Comparison of ENCODE assay signal across 8 cellular contexts in genomic region chr2:101151859-101152194, GRCh38. TPM values are rescaled to one million over a fixed set of nuclear protein-coding genes. Genes with fewer than 3 reads are reported as not detected.
DNase-seq lines count a peak whose midpoint lies in the region; ATAC-seq and TF ChIP-seq lines count a peak whose summit lies in the region.

No MANE protein-coding gene starts in this region.

- H3K4me1 Mint-ChIP-seq in CD4-positive, CD25-positive, alpha-beta regulatory T cell = peaks cover 12 to 32% (median 21%) of the 10 kb centered on the region in 4 donors
- peaks cover 14 to 36% (median 25%) of the 10 kb centered on the region in 7 donors for H3K4me1 Mint-ChIP-seq in naive thymus-derived CD4-positive, alpha-beta T cell

- H3K27me3 ChIP-seq in CD4-positive, CD25-positive, alpha-beta regulatory T cell (ENCODE audit: control insufficient read depth, insufficient read depth, low read length) = peaks cover 13% of the 10 kb centered on the region
- peaks cover 4% of the 10 kb centered on the region; the same call in 1 of the 2 replicates for H3K27me3 ChIP-seq in MM.1S (replicated peaks; ENCODE audit: insufficient read depth, low read length)
- H3K27me3 ChIP-seq in effector memory CD4-positive, alpha-beta T cell (replicated peaks; ENCODE audit: control insufficient read depth, insufficient read depth, low read length, poor library complexity, severe bottlenecking) = no peaks in the 10 kb centered on the region
- peaks cover 0 to 4% of the 10 kb centered on the region in 2 donors for H3K27me3 ChIP-seq in naive thymus-derived CD4-positive, alpha-beta T cell (ENCODE audit: control insufficient read depth in 2 of 2, insufficient read depth in 2 of 2, low read length in 2 of 2)

- H4K20me1 ChIP-seq in MM.1S (ENCODE audit: insufficient read depth, low read length) = no peaks in the 10 kb centered on the region

- H3K9ac ChIP-seq in MM.1S (ENCODE audit: low read length) = peak overlapping the region; percentile 16; the same call in 1 of the 2 replicates

- peaks cover 24% of the 10 kb centered on the region for H3K4me1 ChIP-seq in CD4-positive, CD25-positive, alpha-beta regulatory T cell (ENCODE audit: control insufficient read depth, insufficient read depth, low read length, poor library complexity, severe bottlenecking)
- H3K4me1 ChIP-seq in MM.1S (ENCODE audit: low read length) = peaks cover 11% of the 10 kb centered on the region
- H3K4me1 ChIP-seq in effector memory CD4-positive, alpha-beta T cell (ENCODE audit: control insufficient read depth, insufficient read depth, low read length, poor library complexity, severe bottlenecking) = peaks cover 14% of the 10 kb centered on the region
- peaks cover 8 to 19% of the 10 kb centered on the region in 2 donors for H3K4me1 ChIP-seq in naive thymus-derived CD4-positive, alpha-beta T cell (ENCODE audit: control insufficient read depth in 2 of 2, insufficient read depth in 2 of 2, low read length in 2 of 2)

- peaks cover 11% of the 10 kb centered on the region for H3F3A ChIP-seq in MM.1S (ENCODE audit: insufficient read depth, low read length)

- H3K9me2 ChIP-seq in MM.1S (replicated peaks; ENCODE audit: insufficient read depth, low read length) = no peaks in the 10 kb centered on the region

- H3K4me2 ChIP-seq in MM.1S (ENCODE audit: low read depth, low read length) = peak overlapping the region; percentile 88

- H2AFZ ChIP-seq in MM.1S (ENCODE audit: low read length) = peak overlapping the region; percentile 73

- peaks cover 57% of the 10 kb centered on the region for H3K27me3 Mint-ChIP-seq in CD4-positive, CD25-positive, alpha-beta regulatory T cell
- H3K27me3 Mint-ChIP-seq in naive thymus-derived CD4-positive, alpha-beta T cell = peaks cover 0 to 72% (median 13%) of the 10 kb centered on the region in 5 donors

- intact Hi-C loops in naive thymus-derived CD4-positive, alpha-beta T cell (cut with micrococcal nuclease) = loop anchor here (1.0 to 5.0 kb wide), 10 partner anchors 22 to 589 kb away; partner anchors contain the start of genes CNOT11 (in 2 of the 2), RPL31 (in 2 of the 2) and PDCL3 (in 1 of the 2)

- no peaks in the 10 kb centered on the region for H3K36me3 Mint-ChIP-seq in CD4-positive, CD25-positive, alpha-beta regulatory T cell
- no peaks in the 10 kb centered on the region for H3K36me3 Mint-ChIP-seq in naive thymus-derived CD4-positive, alpha-beta T cell

- H3K27ac Mint-ChIP-seq in CD4-positive, CD25-positive, alpha-beta regulatory T cell = peak overlapping the region in 2 of 3 donors; percentile 75 to 82
- H3K27ac Mint-ChIP-seq in naive thymus-derived CD4-positive, alpha-beta T cell = peak overlapping the region in 7 of 9 donors; percentile 14 to 79 (median 65)

- POLR2A ChIA-PET in naive thymus-derived CD4-positive, alpha-beta T cell (lab: Charles Lee) = interaction anchor here (0.6 to 1.0 kb wide), 2 partner anchors 150 to 564 kb away, joined by 3 to 4 read pairs; partner anchors contain the start of gene RPL31

- peak overlapping the region; percentile 84 to 93 (median 88) for H3K4me3 Mint-ChIP-seq in CD4-positive, CD25-positive, alpha-beta regulatory T cell
- H3K4me3 Mint-ChIP-seq in naive thymus-derived CD4-positive, alpha-beta T cell = peak overlapping the region; percentile 76 to 90 (median 86)

- no peak overlapping the region for H3K27ac ChIP-seq in CD4-positive, CD25-positive, alpha-beta regulatory T cell (ENCODE audit: insufficient read depth, low read length, poor library complexity, severe bottlenecking)
- no peak overlapping the region for H3K27ac ChIP-seq in MM.1S (ENCODE audit: low read length)
- H3K27ac ChIP-seq in effector memory CD4-positive, alpha-beta T cell (ENCODE audit: insufficient read depth, low read length, poor library complexity, severe bottlenecking) = no peak overlapping the region
- no peak overlapping the region for H3K27ac ChIP-seq in naive thymus-derived CD4-positive, alpha-beta T cell (ENCODE audit: low read depth, low read length)

- no peaks in the 10 kb centered on the region for H3K36me3 ChIP-seq in CD4-positive, CD25-positive, alpha-beta regulatory T cell (ENCODE audit: control insufficient read depth, insufficient read depth, low read length)
- H3K36me3 ChIP-seq in MM.1S (replicated peaks; ENCODE audit: insufficient read depth, low read length) = no peaks in the 10 kb centered on the region
- no peaks in the 10 kb centered on the region for H3K36me3 ChIP-seq in effector memory CD4-positive, alpha-beta T cell (ENCODE audit: control insufficient read depth, insufficient read depth, low read length)
- no peaks in the 10 kb centered on the region for H3K36me3 ChIP-seq in naive thymus-derived CD4-positive, alpha-beta T cell (ENCODE audit: control insufficient read depth in 2 of 3, insufficient read depth in 3 of 3, low read length in 3 of 3)

- TF ChIP-seq CTCF in MM.1S (IDR thresholded peaks at IDR 0.05; ENCODE audit: low read length) = no peak

- no peaks in the 10 kb centered on the region for H3K9me3 ChIP-seq in CD4-positive, CD25-positive, alpha-beta regulatory T cell (ENCODE audit: control insufficient read depth in 2 of 2, low read length in 2 of 2)
- H3K9me3 ChIP-seq in MM.1S (replicated peaks; ENCODE audit: insufficient read depth, low read length) = no peaks in the 10 kb centered on the region
- H3K9me3 ChIP-seq in effector memory CD4-positive, alpha-beta T cell (ENCODE audit: control insufficient read depth, low read length) = no peaks in the 10 kb centered on the region
- no peaks in the 10 kb centered on the region for H3K9me3 ChIP-seq in naive thymus-derived CD4-positive, alpha-beta T cell (ENCODE audit: control insufficient read depth in 2 of 3, low read length in 3 of 3)

- no peaks in the 10 kb centered on the region for H3K9me3 Mint-ChIP-seq in CD4-positive, CD25-positive, alpha-beta regulatory T cell
- H3K9me3 Mint-ChIP-seq in naive thymus-derived CD4-positive, alpha-beta T cell = no peaks in the 10 kb centered on the region

- ATAC-seq in CD4-positive, CD25-positive, alpha-beta regulatory T cell (ENCODE audit: low read depth in 2 of 2) = no peak
- no peak for ATAC-seq in naive thymus-derived CD4-positive, alpha-beta T cell
- no peak for ATAC-seq in HG03108 (IDR thresholded peaks at IDR 0.05; ENCODE audit: unreplicated experiment)
- no peak for ATAC-seq in GM21423 (IDR thresholded peaks at IDR 0.05; ENCODE audit: unreplicated experiment)

- H3K4me3 ChIP-seq in CD4-positive, CD25-positive, alpha-beta regulatory T cell (ENCODE audit: low read depth, low read length) = peak overlapping the region; percentile 67
- peak overlapping the region; percentile 61 for H3K4me3 ChIP-seq in MM.1S (ENCODE audit: low read length)
- H3K4me3 ChIP-seq in effector memory CD4-positive, alpha-beta T cell (ENCODE audit: insufficient read depth, low read depth, low read length, poor library complexity, severe bottlenecking) = peak overlapping the region; percentile 53
- H3K4me3 ChIP-seq in naive thymus-derived CD4-positive, alpha-beta T cell (ENCODE audit: low read length) = peak overlapping the region; percentile 40

- no peaks in the 10 kb centered on the region for H3K79me2 ChIP-seq in MM.1S (ENCODE audit: low read length)

- no peak for DNase-seq in CD4-positive, CD25-positive, alpha-beta regulatory T cell
- DNase-seq in MM.1S (no peak), DMS153 treated with DMSO at 0.1 percent for 48 hours (lab: John Stamatoyannopoulos, UW; ENCODE audit: unreplicated experiment) (no peak), NCI-H2196 treated with DMSO at 0.1 percent for 48 hours (lab: John Stamatoyannopoulos, UW; ENCODE audit: unreplicated experiment) (no peak)
- no peak for DNase-seq in effector memory CD4-positive, alpha-beta T cell
- no peak for DNase-seq in naive thymus-derived CD4-positive, alpha-beta T cell

- CTCF ChIA-PET in naive thymus-derived CD4-positive, alpha-beta T cell (lab: Charles Lee) = interaction anchor here (0.6 to 2.3 kb wide), 3 partner anchors 33 to 139 kb away, joined by 3 to 7 read pairs (median 4); no protein-coding TSS in a partner anchor

RNA-seq across cellular contexts. Expression of gene TBC1D8, which starts 0.6 kb away (rescaled TPM):
- total RNA-seq in CD4-positive, CD25-positive, alpha-beta regulatory T cell = 1.0 TPM
- polyA plus RNA-seq in CD4-positive, CD25-positive, alpha-beta regulatory T cell = 1 to 10 TPM in 1 of 4 donors, under 1 TPM in 3; 0.48 to 1.1 (median 0.73) TPM
- total RNA-seq in naive thymus-derived CD4-positive, alpha-beta T cell = 10 to 100 TPM in 1 of 5 experiments, 1 to 10 TPM in 3, under 1 TPM in 1; 0.87 to 20.1 (median 2.4) TPM
- polyA plus RNA-seq in naive thymus-derived CD4-positive, alpha-beta T cell = under 1 TPM; 0.30 to 0.37 TPM
